In genomic region chr11:1453611-1454386, GRCh38 we compare ENCODE assay signal across 8 cellular contexts. TPM values are rescaled to one million over a fixed set of nuclear protein-coding genes. Genes with fewer than 3 reads are reported as not detected.
DNase-seq lines count a peak whose midpoint lies in the region; FAIRE-seq and TF ChIP-seq lines count a peak whose summit lies in the region.

No MANE protein-coding gene starts in this region.

- no peaks in the 10 kb centered on the region for H3K4me1 Mint-ChIP-seq in osteocyte (ENCODE audit: unreplicated experiment)

- H3K27ac ChIP-seq in mammary epithelial cell (ENCODE audit: insufficient read depth, low read depth, low read length), result no peak overlapping the region

- no peak overlapping the region for H3K4me2 ChIP-seq in mammary epithelial cell (ENCODE audit: insufficient read depth, low read depth, low read length)

- BruUV-seq in mammary epithelial cell (replicated peaks; lab: Mats Ljungman, UMichigan), result no TSS peak

- intact Hi-C loops in mammary epithelial cell (cut with micrococcal nuclease), result loop anchor here (2.0 to 5.0 kb wide), 3 partner anchors 61 to 119 kb away; partner anchors contain the start of gene DUSP8

- no peak overlapping the region for H3K4me3 ChIP-seq in mammary epithelial cell (replicated peaks in 1 of 3; ENCODE audit: insufficient read depth in 1 of 3, low read depth in 2 of 3, low read length in 3 of 3)

- CTCF ChIA-PET in mammary epithelial cell (lab: Charles Lee; ENCODE audit: low non-redundant PET), result interaction anchor here (0.6 kb wide), 1 partner anchor 128 kb away, joined by 3 read pairs; no protein-coding TSS in a partner anchor

- no peaks in the 10 kb centered on the region for H3K27me3 Mint-ChIP-seq in osteocyte (ENCODE audit: unreplicated experiment)

- H3K4me3 Mint-ChIP-seq in osteocyte (ENCODE audit: unreplicated experiment), result no peak overlapping the region

- H2AFZ ChIP-seq in mammary epithelial cell (ENCODE audit: low read depth, low read length), result no peak overlapping the region

- in situ Hi-C loops in mammary epithelial cell (cut with MboI; ENCODE audit: low sequenced_read_pairs in 2 of 2), result no loop called here

- H3K9me3 ChIP-seq in mammary epithelial cell (replicated peaks; ENCODE audit: insufficient read depth, low read length), result no peaks in the 10 kb centered on the region

- H3K27me3 ChIP-seq in mammary epithelial cell (ENCODE audit: insufficient read depth, low read length), result no peaks in the 10 kb centered on the region

- no peak for FAIRE-seq in RCC 7860 (lab: Jason Lieb, UNC)

- H3K36me3 ChIP-seq in mammary epithelial cell (ENCODE audit: insufficient read depth, low read length), result no peaks in the 10 kb centered on the region

- H3K36me3 Mint-ChIP-seq in osteocyte (ENCODE audit: unreplicated experiment), result no peaks in the 10 kb centered on the region

- dilution Hi-C loops in mammary epithelial cell (cut with HindIII; ENCODE audit: low sequenced_read_pairs), result loop anchor here (10.0 kb wide), 1 partner anchor 249 kb away; no protein-coding TSS in a partner anchor

- peak in 2 of 3 experiments; percentile 10 to 13 for DNase-seq in NCI-H1417 (lab: John Stamatoyannopoulos, UW)
- DNase-seq in NCI-H1417 treated with DMSO at 0.1 percent for 48 hours (lab: John Stamatoyannopoulos, UW), result no peak
- DNase-seq in HuH-7 (ENCODE audit: low spot score), result peak; percentile 56
- DNase-seq in mammary epithelial cell, result no peak
- no peak for DNase-seq in osteocyte (ENCODE audit: extremely low spot score, unreplicated experiment)
- DNase-seq in hippocampal formation (lab: John Stamatoyannopoulos, UW), result no peak
- DNase-seq in DMS79 treated with DMSO at 0.1 percent for 48 hours (lab: John Stamatoyannopoulos, UW), result no peak
- DNase-seq in RCC 7860 (ENCODE audit: low spot score), result no peak

- H3K79me2 ChIP-seq in mammary epithelial cell (ENCODE audit: insufficient read depth, low read length), result no peaks in the 10 kb centered on the region

- TF ChIP-seq CTCF in mammary epithelial cell (conservative IDR thresholded peaks at IDR 0.05 in 1 of 2, IDR thresholded peaks at IDR 0.05 in 1 of 2; ENCODE audit: extremely low read depth in 1 of 2, insufficient read depth in 1 of 2, low read depth in 1 of 2, low read length in 2 of 2), result peak; percentile 50 to 73
- peak; percentile 11 for TF ChIP-seq CTCF in osteocyte (IDR thresholded peaks at IDR 0.05)

- WGBS in mammary epithelial cell (ENCODE audit: low coverage, missing lambda C conversion rate), result 35% methylated on average over 8 of the region's 27 CpGs

- peaks cover 3% of the 10 kb centered on the region for H4K20me1 ChIP-seq in mammary epithelial cell (ENCODE audit: insufficient read depth, low read length)

- no peak overlapping the region for H3K9ac ChIP-seq in mammary epithelial cell (ENCODE audit: insufficient read depth, low read length)

- no peaks in the 10 kb centered on the region for H3K4me1 ChIP-seq in mammary epithelial cell (ENCODE audit: insufficient read depth, low read length)

- no peaks in the 10 kb centered on the region for H3K9me3 Mint-ChIP-seq in osteocyte (ENCODE audit: unreplicated experiment)

- H3K27ac Mint-ChIP-seq in osteocyte (ENCODE audit: unreplicated experiment), result no peak overlapping the region

RNA-seq across cellular contexts. Expression of gene MOB2, which starts 32.8 kb away (rescaled TPM):
- total RNA-seq in mammary epithelial cell (10 to 100 TPM; 26.5 to 30.0 TPM), osteocyte (33.8 and 38.6 TPM in 2 replicates)
- 30.9 TPM for polyA plus RNA-seq in mammary epithelial cell
- 32.8 TPM for polyA minus RNA-seq in mammary epithelial cell

Comparison
In these comparisons a context has a peak if more than half of its experiments do, and no peak if none do; other contexts are left out.
1. DNase-seq: peak in NCI-H1417 (2 of 3) and HuH-7 (single experiment); none in NCI-H1417 treated with DMSO at 0.1 percent for 48 hours (single experiment), mammary epithelial cell (single experiment), osteocyte (single experiment), hippocampal formation (0 of 2), DMS79 treated with DMSO at 0.1 percent for 48 hours (single experiment) and RCC 7860 (single experiment).